Comparison of ENCODE assay signal across 20 cellular contexts in genomic region chr14:69878251-69878650, GRCh38. TPM values are rescaled to one million over a fixed set of nuclear protein-coding genes. Genes with fewer than 3 reads are reported as not detected.
"Had no signal": no experiment of that assay in that cellular context is flagged by ENCODE, and none has a peak within 500 bp of the region (broad histone marks: within the 10 kb centered on the region; RNA-seq: fewer than 3 reads in every experiment).

No MANE protein-coding gene starts in this region.

- H3K9me3 Mint-ChIP-seq: endodermal cell; natural killer cell treated with Interleukin-12 subunit alpha and Interleukin-12 subunit beta and Interleukin-15 and Interleukin-18, amount 100 ng/mL, for 72 hours had no signal

- H3K4me3 ChIP-seq: hepatocyte, lower lobe of right lung, sigmoid colon, skin epidermis, suprapubic skin, thyroid gland, upper lobe of left lung, uterus had no signal

- ATAC-seq: lower lobe of right lung; stimulated activated naive CD8-positive, alpha-beta T cell treated with anti-CD3 and anti-CD28 coated beads, Interleukin-15, Interleukin-2, amounts not matched to agents 100 U/mL and 50 U/mL, for 24 hours had no signal

- H3K79me2 ChIP-seq: hepatocyte had no signal

- H3K27ac Mint-ChIP-seq: endodermal cell; natural killer cell treated with Interleukin-12 subunit alpha and Interleukin-12 subunit beta and Interleukin-15 and Interleukin-18, amount 100 ng/mL, for 72 hours had no signal

- H3K27me3 ChIP-seq: foreskin keratinocyte, pancreas, thyroid gland, uterus had no signal

- H3K9me3 ChIP-seq: lower lobe of right lung, pancreas, psoas muscle, sigmoid colon, suprapubic skin, thyroid gland, upper lobe of left lung, uterus had no signal

- H3K4me1 ChIP-seq: lower lobe of right lung, uterus had no signal

- H2AFZ ChIP-seq: hepatocyte had no signal

- H3K36me3 ChIP-seq: left ventricle myocardium inferior, lower lobe of right lung, pancreas, sigmoid colon, suprapubic skin, thyroid gland, upper lobe of left lung, uterus had no signal

- H3K27ac ChIP-seq: foreskin keratinocyte, hepatocyte, left ventricle myocardium inferior, lower lobe of right lung, pancreas, sigmoid colon, skin epidermis, suprapubic skin, thyroid gland, upper lobe of left lung, uterus had no signal

- DNase-seq: cerebellar nuclear complex; endodermal cell; foreskin keratinocyte; kidney; left cardiac atrium; left ventricle myocardium inferior; lower lobe of right lung; mesenchymal stem cell; pancreas; psoas muscle; sigmoid colon; stimulated activated CD4-positive, alpha-beta T cell treated with anti-CD3 and anti-CD28 coated beads, Interleukin-2, amount 100 ng/mL, for 24 hours; stimulated activated naive CD8-positive, alpha-beta T cell treated with anti-CD3 and anti-CD28 coated beads, Interleukin-15, Interleukin-2, amounts not matched to agents 100 U/mL and 50 U/mL, for 24 hours; thyroid gland; upper lobe of left lung; uterus had no signal

- H3K4me3 Mint-ChIP-seq: natural killer cell treated with Interleukin-12 subunit alpha and Interleukin-12 subunit beta and Interleukin-15 and Interleukin-18, amount 100 ng/mL, for 72 hours had no signal

- H3K36me3 Mint-ChIP-seq: natural killer cell treated with Interleukin-12 subunit alpha and Interleukin-12 subunit beta and Interleukin-15 and Interleukin-18, amount 100 ng/mL, for 72 hours had no signal

RNA-seq across cellular contexts. Expression of gene SMOC1, which starts 1.0 kb away (rescaled TPM):
- total RNA-seq: endodermal cell; natural killer cell treated with Interleukin-12 subunit alpha and Interleukin-12 subunit beta and Interleukin-15 and Interleukin-18, amount 100 ng/mL, for 72 hours had no signal
